In the genomic region with DNA sequence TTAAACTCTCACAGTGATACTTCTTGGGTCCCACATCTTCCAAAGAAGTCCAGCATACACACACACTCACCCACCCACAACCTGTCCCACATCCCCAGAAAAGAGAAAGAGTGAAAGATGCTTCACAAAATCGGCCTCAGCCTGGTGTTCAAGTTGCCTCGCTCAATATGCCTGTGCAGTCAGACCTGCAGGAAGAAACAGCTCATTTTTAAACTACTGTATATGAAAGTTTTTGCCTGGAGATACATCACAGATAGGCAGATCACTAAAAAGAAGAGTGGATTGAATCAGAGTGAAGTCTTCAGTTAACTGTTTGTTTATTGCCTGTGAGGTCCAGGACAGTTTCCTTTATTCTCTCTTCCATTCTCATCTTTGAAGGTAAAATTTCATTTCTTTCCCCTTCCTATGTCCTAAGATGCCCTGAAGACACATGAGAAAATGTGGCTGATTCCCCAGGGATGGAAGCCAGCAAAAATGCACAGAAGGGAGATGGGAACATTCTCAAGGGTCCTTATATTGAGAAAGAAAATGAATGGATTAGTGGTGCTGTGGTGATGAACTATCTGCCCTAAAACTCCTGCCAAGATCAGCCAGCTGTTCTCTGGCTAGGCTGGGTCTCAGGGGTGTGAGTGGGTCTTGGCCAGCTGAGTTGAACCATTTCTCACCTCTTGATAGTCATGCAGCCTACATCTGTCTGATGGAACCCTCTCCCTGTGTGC, we compare ENCODE assay signal across 20 cellular contexts.
"Had no signal": no experiment of that assay in that cellular context is flagged by ENCODE, and none has a peak within 500 bp of the region (broad histone marks: within the 10 kb centered on the region; RNA-seq: fewer than 3 reads in every experiment).

No MANE protein-coding gene starts in this region.

- H3K36me3 Mint-ChIP-seq: activated naive CD8-positive, alpha-beta T cell; natural killer cell treated with Interleukin-12 subunit alpha and Interleukin-12 subunit beta and Interleukin-15 and Interleukin-18, amount 100 ng/mL, for 72 hours had no signal

- H3K27me3 ChIP-seq: colonic mucosa, gastrocnemius medialis, hepatocyte, transverse colon had no signal

- H3K9me3 Mint-ChIP-seq: activated T-cell treated with anti-CD3 and anti-CD28 coated beads, Interleukin-2, amount 50 U/mL, for 72 hours; natural killer cell treated with Interleukin-12 subunit alpha and Interleukin-12 subunit beta and Interleukin-15 and Interleukin-18, amount 100 ng/mL, for 72 hours had no signal

- ATAC-seq: natural killer cell treated with Interleukin-12 subunit alpha and Interleukin-12 subunit beta and Interleukin-15 and Interleukin-18, amount 100 ng/mL, for 72 hours had no signal

- H3K4me3 Mint-ChIP-seq: activated naive CD8-positive, alpha-beta T cell; activated T-cell treated with anti-CD3 and anti-CD28 coated beads, Interleukin-2, amount 50 U/mL, for 72 hours; natural killer cell treated with Interleukin-12 subunit alpha and Interleukin-12 subunit beta and Interleukin-15 and Interleukin-18, amount 100 ng/mL, for 72 hours had no signal

- H3K27ac ChIP-seq: colonic mucosa, hepatocyte, transverse colon, VCaP had no signal

- H3K27ac Mint-ChIP-seq: activated naive CD8-positive, alpha-beta T cell; activated T-cell treated with anti-CD3 and anti-CD28 coated beads, Interleukin-2, amount 50 U/mL, for 72 hours; natural killer cell treated with Interleukin-12 subunit alpha and Interleukin-12 subunit beta and Interleukin-15 and Interleukin-18, amount 100 ng/mL, for 72 hours had no signal

- H3K9me3 ChIP-seq: colonic mucosa, gastrocnemius medialis, transverse colon had no signal

- H3K36me3 ChIP-seq: colonic mucosa, gastrocnemius medialis, transverse colon had no signal

- H3K4me1 ChIP-seq: colonic mucosa, gastrocnemius medialis, transverse colon had no signal

- H3K4me3 ChIP-seq: colonic mucosa, gastrocnemius medialis, hepatocyte, transverse colon had no signal

- DNase-seq: activated CD4-positive, alpha-beta T cell treated with anti-CD3 and anti-CD28 coated beads for 4 hours; activated CD4-positive, alpha-beta T cell treated with anti-CD3 and anti-CD28 coated beads, Interleukin-2, amount 50 U/mL, for 4 hours; activated naive CD4-positive, alpha-beta T cell; activated T-cell treated with anti-CD3 and anti-CD28 coated beads for 4 hours; activated T-cell treated with anti-CD3 and anti-CD28 coated beads, Interleukin-2, amount 50 U/mL, for 72 hours; anterior cingulate cortex; colonic mucosa; effector CD8-positive, alpha-beta T cell; glutamatergic neuron; islet precursor cell; posterior cingulate gyrus; stimulated activated CD4-positive, alpha-beta T cell treated with anti-CD3 and anti-CD28 coated beads, Interleukin-15, amount 100 ng/mL, for 24 hours; stimulated activated CD4-positive, alpha-beta T cell treated with anti-CD3 and anti-CD28 coated beads, Interleukin-2, amount 100 ng/mL, for 24 hours; stimulated activated naive CD4-positive, alpha-beta T cell treated with Interleukin-2 at 50 U/mL for 16 hours; transverse colon had no signal
